In genomic region chr11:60363542-60364525, GRCh38 we compare ENCODE assay signal across 8 cellular contexts. TPM values are rescaled to one million over a fixed set of nuclear protein-coding genes. Genes with fewer than 3 reads are reported as not detected.
DNase-seq lines count a peak whose midpoint lies in the region; ATAC-seq and TF ChIP-seq lines count a peak whose summit lies in the region.

No MANE protein-coding gene starts in this region.

- no peaks in the 10 kb centered on the region for H3K27me3 ChIP-seq in Panc1 (ENCODE audit: control insufficient read depth, insufficient read depth, low read length)
- H3K27me3 ChIP-seq in neural progenitor cell, result no peaks in the 10 kb centered on the region
- no peaks in the 10 kb centered on the region for H3K27me3 ChIP-seq in testis

- ATAC-seq in GM21526 (IDR thresholded peaks at IDR 0.05; ENCODE audit: low FRiP score, unreplicated experiment) (peak; percentile 61), Panc1 (peak; percentile 91)
- peak; percentile 43 to 69 for ATAC-seq in activated T-cell treated with anti-CD3 and anti-CD28 coated beads, Interleukin-2, amount 50 U/mL, for 4 hours

- intact Hi-C loops in Calu3 (cut with micrococcal nuclease; ENCODE audit: unreplicated experiment) (loop anchor here (1.0 kb wide), 2 partner anchors 122 to 254 kb away; no protein-coding TSS in a partner anchor), Panc1 (cut with micrococcal nuclease; ENCODE audit: unreplicated experiment) (loop anchor here (1.0 kb wide), 2 partner anchors 123 to 254 kb away; no protein-coding TSS in a partner anchor), testis (cut with DNase I; ENCODE audit: low total_unique reads) (no loop called here)

- H3K4me3 Mint-ChIP-seq in Calu3 (ENCODE audit: low read depth, unreplicated experiment), result no peak overlapping the region
- H3K4me3 Mint-ChIP-seq in activated T-cell treated with anti-CD3 and anti-CD28 coated beads, Interleukin-2, amount 50 U/mL, for 4 hours, result peak overlapping the region; percentile 1
- no peak overlapping the region for H3K4me3 Mint-ChIP-seq in neural progenitor cell

- H3K4me1 ChIP-seq in Panc1 (ENCODE audit: control insufficient read depth, insufficient read depth, low read length), result peaks cover 5% of the 10 kb centered on the region; the same call in 1 of the 2 replicates
- peaks cover 4% of the 10 kb centered on the region for H3K4me1 ChIP-seq in neural progenitor cell
- H3K4me1 ChIP-seq in testis, result no peaks in the 10 kb centered on the region

- no peak for TF ChIP-seq EP300 in Ishikawa (IDR thresholded peaks at IDR 0.05; ENCODE audit: borderline replicate concordance)

- H3K4me3 ChIP-seq in Panc1 (ENCODE audit: low read depth in 2 of 2, low read length in 2 of 2) (no peak overlapping the region), fibroblast of pulmonary artery (replicated peaks; ENCODE audit: low read depth, low read length) (no peak overlapping the region), neural progenitor cell (no peak overlapping the region), testis (no peak overlapping the region)

- peak; percentile 59 for TF ChIP-seq RAD21 in Ishikawa (IDR thresholded peaks at IDR 0.05; ENCODE audit: low read depth)

- POLR2A ChIA-PET in Panc1 (lab: Charles Lee), result no interaction called here

- in situ Hi-C loops in Panc1 (cut with HindIII; ENCODE audit: low pct_unique_long_range_greater_than_20kb, low sequenced_read_pairs), result no loop called here

- TF ChIP-seq POLR2A in testis (IDR thresholded peaks at IDR 0.05), result no peak

- H3K9me3 Mint-ChIP-seq in Calu3 (ENCODE audit: low read depth, unreplicated experiment), result no peaks in the 10 kb centered on the region
- H3K9me3 Mint-ChIP-seq in activated T-cell treated with anti-CD3 and anti-CD28 coated beads, Interleukin-2, amount 50 U/mL, for 4 hours, result no peaks in the 10 kb centered on the region
- peaks cover 8% of the 10 kb centered on the region for H3K9me3 Mint-ChIP-seq in neural progenitor cell

- H3F3A ChIP-seq in neural progenitor cell (ENCODE audit: low read depth), result no peaks in the 10 kb centered on the region

- H3K4me2 ChIP-seq in neural progenitor cell, result peak overlapping the region; percentile 43

- CTCF ChIA-PET in Calu3 (lab: Charles Lee) (interaction anchor here (0.6 to 1.9 kb wide), 11 partner anchors 19 to 255 kb away, joined by 3 to 13 read pairs (median 5); no protein-coding TSS in a partner anchor), Panc1 (lab: Charles Lee) (interaction anchor here (0.7 to 2.0 kb wide), 6 partner anchors 30 to 399 kb away, joined by 3 to 10 read pairs (median 4); no protein-coding TSS in a partner anchor)

- H3K36me3 ChIP-seq in Panc1 (ENCODE audit: control insufficient read depth, insufficient read depth, low read length), result no peaks in the 10 kb centered on the region
- no peaks in the 10 kb centered on the region for H3K36me3 ChIP-seq in neural progenitor cell
- H3K36me3 ChIP-seq in testis (ENCODE audit: low read depth, missing control alignments), result no peaks in the 10 kb centered on the region

- H3K27me3 Mint-ChIP-seq in Calu3 (ENCODE audit: unreplicated experiment), result peaks cover 23% of the 10 kb centered on the region
- H3K27me3 Mint-ChIP-seq in activated T-cell treated with anti-CD3 and anti-CD28 coated beads, Interleukin-2, amount 50 U/mL, for 4 hours (ENCODE audit: low read depth), result peaks cover 17% of the 10 kb centered on the region
- H3K27me3 Mint-ChIP-seq in neural progenitor cell (ENCODE audit: insufficient read depth, low read depth), result no peaks in the 10 kb centered on the region

- H3K36me3 Mint-ChIP-seq in Calu3 (ENCODE audit: insufficient read depth, unreplicated experiment) (no peaks in the 10 kb centered on the region), neural progenitor cell (no peaks in the 10 kb centered on the region)
- no peaks in the 10 kb centered on the region for H3K36me3 Mint-ChIP-seq in activated T-cell treated with anti-CD3 and anti-CD28 coated beads, Interleukin-2, amount 50 U/mL, for 4 hours (ENCODE audit: insufficient read depth)

- no peak overlapping the region for H3K9ac ChIP-seq in neural progenitor cell

- peak overlapping the region; percentile 73 for H2AFZ ChIP-seq in neural progenitor cell (replicated peaks)

- H4K20me1 ChIP-seq in neural progenitor cell (ENCODE audit: low read depth), result no peaks in the 10 kb centered on the region

- peak; percentile 57 for TF ChIP-seq CTCF in Calu3 (IDR thresholded peaks at IDR 0.05; ENCODE audit: unreplicated experiment)
- TF ChIP-seq CTCF in Panc1 (IDR thresholded peaks at IDR 0.05), result peak; percentile 84
- peak; percentile 75 for TF ChIP-seq CTCF in fibroblast of pulmonary artery (IDR thresholded peaks at IDR 0.05; ENCODE audit: low read length, missing control alignments)
- TF ChIP-seq CTCF in neural progenitor cell (IDR thresholded peaks at IDR 0.05), result peak; percentile 79
- TF ChIP-seq CTCF in testis (IDR thresholded peaks at IDR 0.05), result peak; percentile 53 to 68 (median 63)

- H3K4me1 Mint-ChIP-seq in Calu3 (ENCODE audit: low read depth, unreplicated experiment) (no peaks in the 10 kb centered on the region), neural progenitor cell (no peaks in the 10 kb centered on the region)
- H3K4me1 Mint-ChIP-seq in activated T-cell treated with anti-CD3 and anti-CD28 coated beads, Interleukin-2, amount 50 U/mL, for 4 hours (ENCODE audit: low read depth), result peaks cover 3% of the 10 kb centered on the region

- DNase-seq in Calu3, result peak; percentile 61
- peak; percentile 43 for DNase-seq in Panc1 (ENCODE audit: low read depth, low spot score)
- DNase-seq in activated T-cell treated with anti-CD3 and anti-CD28 coated beads, Interleukin-2, amount 50 U/mL, for 4 hours, result peak; percentile 30
- peak; percentile 61 for DNase-seq in fibroblast of pulmonary artery (ENCODE audit: low read depth)
- peak; percentile 76 for DNase-seq in neural progenitor cell (ENCODE audit: low spot score)
- DNase-seq in testis, result peak; percentile 75

- BruUV-seq in Calu3 (replicated peaks; lab: Mats Ljungman, UMichigan), result no TSS peak
- no TSS peak for BruUV-seq in Panc1 (replicated peaks; lab: Mats Ljungman, UMichigan)

- H3K27ac Mint-ChIP-seq in Calu3 (ENCODE audit: unreplicated experiment) (no peak overlapping the region), neural progenitor cell (no peak overlapping the region)

- H3K27ac ChIP-seq in Panc1 (ENCODE audit: low read length) (peak overlapping the region; percentile 32; the same call in 1 of the 2 replicates), neural progenitor cell (no peak overlapping the region), testis (no peak overlapping the region)

- 40 to 62% methylated on average over 7 of the region's 7 CpGs for WGBS in testis, 2 donors

- H3K79me2 ChIP-seq in neural progenitor cell (ENCODE audit: low read depth), result no peaks in the 10 kb centered on the region

- H3K9me3 ChIP-seq in Panc1 (ENCODE audit: control insufficient read depth, insufficient read depth, low read depth, low read length) (no peaks in the 10 kb centered on the region), neural progenitor cell (ENCODE audit: low read depth) (peaks cover 5% of the 10 kb centered on the region), testis (no peaks in the 10 kb centered on the region)

TF ChIP-seq in Ishikawa, 13 proteins besides CTCF, POLR2A, EP300 and RAD21:
- TF ChIP-seq CREB1 (IDR thresholded peaks at IDR 0.05; ENCODE audit: low read depth), result no peak

RNA-seq across cellular contexts. Expression of gene MS4A7, which starts 14.5 kb away (rescaled TPM):
- total RNA-seq in Calu3 (2022) (not detected in 2 replicates), Panc1 (2021; ENCODE audit: unreplicated experiment) (0.23 TPM), neural progenitor cell (ENCODE audit: low replicate concordance) (not detected in 2 replicates), testis (10 to 100 TPM in 1 of 2 donors, 1 to 10 TPM in 1; 5.7 to 11.9 TPM)
- not detected for polyA plus RNA-seq in Panc1 (2012; ENCODE audit: insufficient read length)
- total RNA-seq in activated T-cell treated with anti-CD3 and anti-CD28 coated beads, Interleukin-2, amount 50 U/mL, for 4 hours, result under 1 TPM in 2 of 3 donors, not detected in 1; 0.14 to 0.45 TPM
- polyA plus RNA-seq in testis (ENCODE audit: insufficient read depth, low read depth, low replicate concordance), result 8.9 TPM

RNA-seq across cellular contexts. Expression of gene MS4A14, which starts 32.4 kb away (rescaled TPM):
- total RNA-seq in Calu3 (2022) (not detected in 2 replicates), Panc1 (2021; ENCODE audit: unreplicated experiment) (not detected), neural progenitor cell (ENCODE audit: low replicate concordance) (not detected in 2 replicates), testis (100 to 1,000 TPM in 1 of 2 donors, 10 to 100 TPM in 1; 32.7 to 154 TPM)
- not detected for polyA plus RNA-seq in Panc1 (2012; ENCODE audit: insufficient read length)
- not detected for total RNA-seq in activated T-cell treated with anti-CD3 and anti-CD28 coated beads, Interleukin-2, amount 50 U/mL, for 4 hours
- 127 TPM for polyA plus RNA-seq in testis (ENCODE audit: insufficient read depth, low read depth, low replicate concordance)

RNA-seq across cellular contexts. Expression of gene MS4A6E, which starts 36.8 kb away (rescaled TPM):
- total RNA-seq in Calu3 (2022), result not detected in 2 replicates
- total RNA-seq in Panc1 (2021; ENCODE audit: unreplicated experiment), result not detected
- not detected for polyA plus RNA-seq in Panc1 (2012; ENCODE audit: insufficient read length)
- total RNA-seq in activated T-cell treated with anti-CD3 and anti-CD28 coated beads, Interleukin-2, amount 50 U/mL, for 4 hours, result not detected
- not detected in 2 replicates for total RNA-seq in neural progenitor cell (ENCODE audit: low replicate concordance)
- total RNA-seq in testis, result 10 to 100 TPM; 31.4 to 75.4 TPM
- polyA plus RNA-seq in testis (ENCODE audit: insufficient read depth, low read depth, low replicate concordance), result 167 TPM

Comparison
In these comparisons a context has a peak if more than half of its experiments do, and no peak if none do; other contexts are left out.
1. RNA of gene MS4A14, which starts 32.4 kb away (total RNA-seq): 32.7 to 154 TPM in testis; not detected in Calu3, not detected in Panc1 (single experiment), not detected in activated T-cell treated with anti-CD3 and anti-CD28 coated beads, Interleukin-2, amount 50 U/mL, for 4 hours and not detected in neural progenitor cell; every median in the first group is over 10 times any median in the second.
2. RNA of gene MS4A6E, which starts 36.8 kb away (total RNA-seq): 31.4 to 75.4 TPM in testis; not detected in Calu3, not detected in Panc1 (single experiment), not detected in activated T-cell treated with anti-CD3 and anti-CD28 coated beads, Interleukin-2, amount 50 U/mL, for 4 hours and not detected in neural progenitor cell; every median in the first group is over 10 times any median in the second.
3. Peak in every context shown above with its lines, with median percentiles within 50 percentile points of each other: DNase-seq, CTCF ChIP-seq and ATAC-seq.